15 cellular contexts compared by ENCODE assay signal in genomic region chr20:24681634-24682495, GRCh38.
"Had no signal": no experiment of that assay in that cellular context is flagged by ENCODE, and none has a peak within 500 bp of the region (broad histone marks: within the 10 kb centered on the region; RNA-seq: fewer than 3 reads in every experiment).

No MANE protein-coding gene starts in this region.

- H3K36me3 ChIP-seq: esophagus squamous epithelium had no signal

- H3K4me3 Mint-ChIP-seq: mesothelial cell of epicardium, type B pancreatic cell had no signal

- H3K36me3 Mint-ChIP-seq: mesothelial cell of epicardium, type B pancreatic cell had no signal

- H3K9me3 ChIP-seq: esophagus squamous epithelium had no signal

- H3K4me3 ChIP-seq: coronary artery, esophagus squamous epithelium had no signal

- H3K27ac Mint-ChIP-seq: mesothelial cell of epicardium, type B pancreatic cell had no signal

- H3K9me3 Mint-ChIP-seq: type B pancreatic cell had no signal

- H3K4me1 ChIP-seq: esophagus squamous epithelium had no signal

- H3K27me3 ChIP-seq: esophagus squamous epithelium had no signal

- H3K4me1 Mint-ChIP-seq: mesothelial cell of epicardium had no signal

- H3K27ac ChIP-seq: coronary artery, esophagus squamous epithelium, parathyroid adenoma had no signal

- DNase-seq: activated CD4-positive, alpha-beta T cell treated with anti-CD3 and anti-CD28 coated beads, Interleukin-2, amount 50 U/mL, for 4 hours; activated effector memory CD4-positive, alpha-beta T cell treated with Interleukin-2 at 50 U/mL for 16 hours; activated naive CD4-positive, alpha-beta T cell treated with anti-CD3 and anti-CD28 coated beads, Interleukin-2, amount 50 U/mL, for 16 hours; activated T-cell treated with anti-CD3 and anti-CD28 coated beads, Interleukin-2, amount 50 U/mL, for 1 hour; effector CD8-positive, alpha-beta T cell; esophagus squamous epithelium; glutamatergic neuron; hypothalamus; stimulated activated CD4-positive, alpha-beta T cell treated with anti-CD3 and anti-CD28 coated beads, Interleukin-2, amount 100 ng/mL, for 48 hours; stimulated activated naive CD4-positive, alpha-beta T cell treated with Interleukin-2 at 50 U/mL for 16 hours; SW 1271 had no signal
